In the genomic region with DNA sequence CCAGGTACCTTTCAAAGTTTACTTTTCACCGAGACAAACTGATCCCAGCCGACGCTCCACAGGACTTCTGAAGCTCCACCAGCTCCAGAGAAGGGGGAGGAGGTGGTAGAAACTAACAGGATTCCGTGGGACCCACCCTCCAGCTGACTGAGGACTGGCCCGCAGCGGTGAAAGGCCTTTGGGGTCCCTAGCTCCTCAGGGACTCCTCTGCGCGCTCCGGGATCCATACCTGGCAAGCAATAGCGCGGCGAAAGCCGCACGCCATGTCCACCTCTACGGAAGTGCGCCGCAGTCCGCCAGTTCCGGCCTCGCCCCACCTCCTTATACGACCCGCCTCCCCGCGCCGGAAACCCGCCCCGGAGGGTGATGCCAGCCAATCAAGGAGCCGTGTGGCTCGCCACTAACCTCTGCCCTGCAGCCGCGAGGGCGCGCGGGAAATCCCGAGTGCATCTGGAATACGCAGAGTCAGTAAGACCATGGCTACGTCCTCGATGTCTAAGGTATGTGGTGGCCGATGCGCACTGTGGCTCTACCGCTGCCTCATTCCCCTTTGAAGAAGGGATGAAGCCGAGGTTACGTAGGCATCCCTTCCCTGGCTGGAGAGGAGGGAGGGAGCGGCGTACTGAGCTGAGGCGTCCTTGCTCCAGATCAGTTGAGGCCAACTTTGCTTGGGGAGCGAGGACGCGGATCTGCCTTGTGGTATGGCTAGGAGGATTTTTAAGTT, we compare ENCODE assay signal across 1 cellular context.
TF ChIP-seq lines count a peak whose summit lies in the region.

TSS of gene ORC3 (plus strand) at position 443 of the 724 bp plus-strand sequence. CDS start at position 477, 34 bp downstream.
A gene with protein sequence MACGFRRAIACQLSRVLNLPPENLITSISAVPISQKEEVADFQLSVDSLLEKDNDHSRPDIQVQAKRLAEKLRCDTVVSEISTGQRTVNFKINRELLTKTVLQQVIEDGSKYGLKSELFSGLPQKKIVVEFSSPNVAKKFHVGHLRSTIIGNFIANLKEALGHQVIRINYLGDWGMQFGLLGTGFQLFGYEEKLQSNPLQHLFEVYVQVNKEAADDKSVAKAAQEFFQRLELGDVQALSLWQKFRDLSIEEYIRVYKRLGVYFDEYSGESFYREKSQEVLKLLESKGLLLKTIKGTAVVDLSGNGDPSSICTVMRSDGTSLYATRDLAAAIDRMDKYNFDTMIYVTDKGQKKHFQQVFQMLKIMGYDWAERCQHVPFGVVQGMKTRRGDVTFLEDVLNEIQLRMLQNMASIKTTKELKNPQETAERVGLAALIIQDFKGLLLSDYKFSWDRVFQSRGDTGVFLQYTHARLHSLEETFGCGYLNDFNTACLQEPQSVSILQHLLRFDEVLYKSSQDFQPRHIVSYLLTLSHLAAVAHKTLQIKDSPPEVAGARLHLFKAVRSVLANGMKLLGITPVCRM (minus strand): TSS at position 295 of the 724 bp plus-strand sequence. CDS start 30 bp downstream, at position 265.

TF ChIP-seq in SK-N-SH, 30 proteins besides CTCF, POLR2A, EP300 and RAD21 (continued from another document):
- TF ChIP-seq, protein P1, sequence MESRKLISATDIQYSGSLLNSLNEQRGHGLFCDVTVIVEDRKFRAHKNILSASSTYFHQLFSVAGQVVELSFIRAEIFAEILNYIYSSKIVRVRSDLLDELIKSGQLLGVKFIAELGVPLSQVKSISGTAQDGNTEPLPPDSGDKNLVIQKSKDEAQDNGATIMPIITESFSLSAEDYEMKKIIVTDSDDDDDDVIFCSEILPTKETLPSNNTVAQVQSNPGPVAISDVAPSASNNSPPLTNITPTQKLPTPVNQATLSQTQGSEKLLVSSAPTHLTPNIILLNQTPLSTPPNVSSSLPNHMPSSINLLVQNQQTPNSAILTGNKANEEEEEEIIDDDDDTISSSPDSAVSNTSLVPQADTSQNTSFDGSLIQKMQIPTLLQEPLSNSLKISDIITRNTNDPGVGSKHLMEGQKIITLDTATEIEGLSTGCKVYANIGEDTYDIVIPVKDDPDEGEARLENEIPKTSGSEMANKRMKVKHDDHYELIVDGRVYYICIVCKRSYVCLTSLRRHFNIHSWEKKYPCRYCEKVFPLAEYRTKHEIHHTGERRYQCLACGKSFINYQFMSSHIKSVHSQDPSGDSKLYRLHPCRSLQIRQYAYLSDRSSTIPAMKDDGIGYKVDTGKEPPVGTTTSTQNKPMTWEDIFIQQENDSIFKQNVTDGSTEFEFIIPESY (IDR thresholded peaks at IDR 0.05; ENCODE audit: borderline replicate concordance, low read depth) = peak; percentile 11; the same call in 1 of the 2 replicates
- TF ChIP-seq FOSL2 (IDR thresholded peaks at IDR 0.05; ENCODE audit: borderline replicate concordance, low read depth) (no peak), USF1 (IDR thresholded peaks at IDR 0.05; ENCODE audit: borderline replicate concordance, low read depth) (no peak), GATA2 (CRISPR knock-in tag; IDR thresholded peaks at IDR 0.05) (no peak), YY1 (IDR thresholded peaks at IDR 0.05; ENCODE audit: low read depth) (peak; percentile 78), GABPA (IDR thresholded peaks at IDR 0.05; ENCODE audit: low read depth) (peak; percentile 95), POLR2AphosphoS5 (IDR thresholded peaks at IDR 0.05; ENCODE audit: low read depth, low read length) (peak; percentile 94), FOXJ3 (CRISPR knock-in tag; IDR thresholded peaks at IDR 0.05) (0 out of 2 replicates have a peak, but pooled peaks have one; percentile 6)
- TF ChIP-seq, protein P2, sequence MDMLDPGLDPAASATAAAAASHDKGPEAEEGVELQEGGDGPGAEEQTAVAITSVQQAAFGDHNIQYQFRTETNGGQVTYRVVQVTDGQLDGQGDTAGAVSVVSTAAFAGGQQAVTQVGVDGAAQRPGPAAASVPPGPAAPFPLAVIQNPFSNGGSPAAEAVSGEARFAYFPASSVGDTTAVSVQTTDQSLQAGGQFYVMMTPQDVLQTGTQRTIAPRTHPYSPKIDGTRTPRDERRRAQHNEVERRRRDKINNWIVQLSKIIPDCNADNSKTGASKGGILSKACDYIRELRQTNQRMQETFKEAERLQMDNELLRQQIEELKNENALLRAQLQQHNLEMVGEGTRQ (IDR thresholded peaks at IDR 0.05; ENCODE audit: borderline replicate concordance, low read depth, low read length) = no peak
- TF ChIP-seq, protein P3, sequence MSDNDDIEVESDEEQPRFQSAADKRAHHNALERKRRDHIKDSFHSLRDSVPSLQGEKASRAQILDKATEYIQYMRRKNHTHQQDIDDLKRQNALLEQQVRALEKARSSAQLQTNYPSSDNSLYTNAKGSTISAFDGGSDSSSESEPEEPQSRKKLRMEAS (IDR thresholded peaks at IDR 0.05; ENCODE audit: low read depth) = peak; percentile 92
